In the genomic region with DNA sequence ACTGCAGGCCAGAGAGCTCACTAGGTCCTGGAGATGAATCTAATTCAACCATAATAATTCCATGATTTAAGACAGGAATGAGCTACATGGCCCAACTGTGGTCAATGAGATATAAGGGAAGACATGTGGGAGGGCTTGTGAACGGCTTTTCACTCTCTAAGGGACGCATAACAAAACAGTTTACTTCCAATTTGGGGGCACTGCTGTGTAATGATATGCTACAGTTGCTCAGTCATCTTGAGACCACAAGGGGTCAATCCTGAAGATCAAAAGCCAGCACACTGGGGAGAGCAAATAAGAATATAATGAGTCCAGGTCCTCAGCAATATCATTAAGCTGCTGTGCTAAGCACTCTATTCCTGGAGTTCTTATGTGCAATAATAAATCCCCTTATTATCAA, we compare ENCODE assay signal across 3 cellular contexts. TPM values are rescaled to one million over a fixed set of nuclear protein-coding genes. Genes with fewer than 3 reads are reported as not detected.
"Had no signal": no experiment of that assay in that cellular context is flagged by ENCODE, and none has a peak within 500 bp of the region (broad histone marks: within the 10 kb centered on the region; RNA-seq: fewer than 3 reads in every experiment).

No MANE protein-coding gene starts in this region.

RNA-seq across cellular contexts. Expression of a gene that starts 46.6 kb away (rescaled TPM):
- total RNA-seq: naive thymus-derived CD8-positive, alpha-beta T cell; right atrium auricular region; sciatic nerve had no signal
